8 cellular contexts compared by ENCODE assay signal in the genomic region with DNA sequence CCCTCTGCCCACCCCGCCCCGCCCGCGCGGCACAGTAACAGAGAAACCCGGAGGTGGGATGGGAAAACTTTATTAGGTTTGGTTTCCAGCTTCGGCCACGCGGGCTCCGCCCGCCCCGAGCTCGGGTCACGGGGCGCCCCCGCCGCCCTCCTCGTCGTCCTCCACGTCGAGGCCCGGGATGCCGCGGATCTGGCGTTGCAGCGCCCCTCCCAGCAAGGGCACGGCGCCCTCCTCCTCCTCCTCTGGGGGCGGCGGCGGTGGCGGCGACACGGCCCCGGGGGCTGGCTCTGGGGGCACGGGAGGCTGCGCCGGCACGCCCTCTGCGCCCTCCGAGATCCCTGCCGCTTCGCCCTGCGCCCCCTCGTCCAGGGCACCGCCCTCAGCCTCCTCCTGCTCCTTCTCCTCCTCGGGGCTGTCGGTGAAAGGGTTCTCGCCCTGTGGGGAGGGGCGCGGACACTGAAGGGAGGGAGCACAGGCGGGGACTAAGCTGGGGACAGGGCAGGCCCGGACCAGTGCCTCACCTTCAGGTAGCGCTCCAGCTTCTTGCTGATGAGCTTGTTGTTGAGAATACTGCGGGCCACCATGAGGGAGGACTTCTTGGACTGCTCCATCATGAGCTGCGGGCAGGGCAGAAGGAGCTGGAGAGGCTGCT. TPM values are rescaled to one million over a fixed set of nuclear protein-coding genes. Genes with fewer than 3 reads are reported as not detected.
DNase-seq lines count a peak whose midpoint lies in the region; ATAC-seq and TF ChIP-seq lines count a peak whose summit lies in the region.

No MANE protein-coding gene starts in this region.

- H3K4me3 ChIP-seq in OCI-LY7 (ENCODE audit: low read depth, low read length, poor library complexity, severe bottlenecking) (peak overlapping the region; percentile 83), liver (ENCODE audit: low read depth in 1 of 3, low read length in 3 of 3) (peak overlapping the region in 2 of 3 donors; percentile 69 to 85), thoracic aorta (peak overlapping the region; percentile 86)

- no peak for TF ChIP-seq CTCF in OCI-LY7 (conservative IDR thresholded peaks at IDR 0.05; ENCODE audit: low read length)
- no peak for TF ChIP-seq CTCF in liver (IDR thresholded peaks at IDR 0.05; ENCODE audit: low read depth, low read length, missing input control)
- TF ChIP-seq CTCF in thoracic aorta (IDR thresholded peaks at IDR 0.05), result no peak

- no peak for TF ChIP-seq RAD21 in liver (IDR thresholded peaks at IDR 0.05)

- CTCF ChIA-PET in OCI-LY7 (lab: Charles Lee; ENCODE audit: unreplicated experiment), result interaction anchor here (0.6 kb wide), 1 partner anchor 92 kb away, joined by 3 read pairs; no protein-coding TSS in a partner anchor

- peak overlapping the region; percentile 45 for H3K27ac ChIP-seq in OCI-LY7 (ENCODE audit: low read depth, low read length, poor library complexity, severe bottlenecking)
- H3K27ac ChIP-seq in liver (ENCODE audit: low read depth in 1 of 2, low read length in 2 of 2), result peak overlapping the region; percentile 72 to 80
- peak overlapping the region; percentile 83 to 92 for H3K27ac ChIP-seq in thoracic aorta

- H3K36me3 ChIP-seq in OCI-LY7 (ENCODE audit: insufficient read depth, low read length) (peaks cover 33% of the 10 kb centered on the region), liver (ENCODE audit: control insufficient read depth in 4 of 4, insufficient read depth in 3 of 4, low read depth in 1 of 4, low read length in 3 of 4) (peaks cover 0 to 5% (median 2%) of the 10 kb centered on the region in 4 donors), thoracic aorta (no peaks in the 10 kb centered on the region)

- H2AFZ ChIP-seq in OCI-LY7 (ENCODE audit: low read length), result peak overlapping the region; percentile 55; the same call in 1 of the 2 replicates

- H3K4me3 Mint-ChIP-seq in central memory CD8-positive, alpha-beta T cell, result peak overlapping the region; percentile 92

- H4K20me1 ChIP-seq in OCI-LY7 (ENCODE audit: insufficient read depth, low read length), result peaks cover 15% of the 10 kb centered on the region

- no peaks in the 10 kb centered on the region for H3K9me3 ChIP-seq in OCI-LY7 (ENCODE audit: low read length)
- no peaks in the 10 kb centered on the region for H3K9me3 ChIP-seq in liver (ENCODE audit: control insufficient read depth in 4 of 4, low read length in 3 of 4)
- no peaks in the 10 kb centered on the region for H3K9me3 ChIP-seq in thoracic aorta

- H3K79me2 ChIP-seq in OCI-LY7 (ENCODE audit: insufficient read depth, low read depth, low read length), result peaks cover 41% of the 10 kb centered on the region

- 3% methylated on average over 56 of the region's 56 CpGs for WGBS in liver

- H3K9me3 Mint-ChIP-seq in central memory CD8-positive, alpha-beta T cell, result no peaks in the 10 kb centered on the region

- peaks cover 26% of the 10 kb centered on the region for H3K36me3 Mint-ChIP-seq in central memory CD8-positive, alpha-beta T cell (ENCODE audit: insufficient read depth)

- BruUV-seq in OCI-LY7 (replicated peaks; lab: Mats Ljungman, UMichigan), result no TSS peak

- peak overlapping the region; percentile 84 for H3K4me2 ChIP-seq in OCI-LY7 (ENCODE audit: low read length)

- peaks cover 30% of the 10 kb centered on the region for H3K4me1 Mint-ChIP-seq in central memory CD8-positive, alpha-beta T cell

- peak; percentile 11 for ATAC-seq in GM19372 (IDR thresholded peaks at IDR 0.05; ENCODE audit: low read depth, unreplicated experiment)
- ATAC-seq in HG03378 (IDR thresholded peaks at IDR 0.05; ENCODE audit: unreplicated experiment), result peak; percentile 10
- peak; percentile 21 for ATAC-seq in central memory CD8-positive, alpha-beta T cell (replicated peaks; ENCODE audit: extremely low read depth, poor library complexity, severe bottlenecking)
- no peak for ATAC-seq in thoracic aorta (ENCODE audit: insufficient number of reproducible peaks, low FRiP score, low read depth)

- H3K27me3 ChIP-seq in liver (ENCODE audit: control insufficient read depth in 4 of 4, insufficient read depth in 4 of 4, low read length in 3 of 4) (no peaks in the 10 kb centered on the region), thoracic aorta (replicated peaks; ENCODE audit: insufficient read depth) (no peaks in the 10 kb centered on the region)

- H3K9me2 ChIP-seq in OCI-LY7 (ENCODE audit: insufficient read depth, low read length), result no peaks in the 10 kb centered on the region

- H3K27ac Mint-ChIP-seq in central memory CD8-positive, alpha-beta T cell (ENCODE audit: low read depth), result peak overlapping the region; percentile 97

- intact Hi-C loops in OCI-LY7 (cut with micrococcal nuclease; ENCODE audit: unreplicated experiment), result loop anchor here (1.0 to 2.0 kb wide), 4 partner anchors 39 to 457 kb away; a partner anchor contains a TSS

- peaks cover 35% of the 10 kb centered on the region for H3K4me1 ChIP-seq in OCI-LY7 (ENCODE audit: insufficient read depth, low read length, poor library complexity, severe bottlenecking)
- H3K4me1 ChIP-seq in liver (ENCODE audit: control insufficient read depth in 4 of 4, insufficient read depth in 4 of 4, low read length in 3 of 4), result peaks cover 12 to 36% (median 28%) of the 10 kb centered on the region in 4 donors
- peaks cover 25 to 40% of the 10 kb centered on the region in 2 donors for H3K4me1 ChIP-seq in thoracic aorta (ENCODE audit: control insufficient read depth in 1 of 2, low read depth in 2 of 2)

- DNase-seq in DMS79 treated with DMSO at 0.1 percent for 48 hours (lab: John Stamatoyannopoulos, UW) (peak; percentile 48), OCI-LY7 (ENCODE audit: low spot score) (peak; percentile 46), thoracic aorta (ENCODE audit: low spot score) (no peak), NAMALWA (ENCODE audit: low spot score) (no peak)
- no peak for DNase-seq in central memory CD8-positive, alpha-beta T cell (ENCODE audit: low spot score in 2 of 2)

- no peak overlapping the region for H3K9ac ChIP-seq in liver (ENCODE audit: low read depth in 1 of 2, low read length in 2 of 2)

- H3K27me3 Mint-ChIP-seq in central memory CD8-positive, alpha-beta T cell, result no peaks in the 10 kb centered on the region

- POLR2A ChIA-PET in OCI-LY7 (lab: Charles Lee), result interaction anchor here (0.6 to 3.1 kb wide), 9 partner anchors 12 to 1028 kb away, joined by 3 to 12 read pairs (median 3); a partner anchor contains a TSS

TF ChIP-seq in liver, 16 proteins besides CTCF, POLR2A, EP300 and RAD21 (continues in another document):
- TF ChIP-seq, protein P1, sequence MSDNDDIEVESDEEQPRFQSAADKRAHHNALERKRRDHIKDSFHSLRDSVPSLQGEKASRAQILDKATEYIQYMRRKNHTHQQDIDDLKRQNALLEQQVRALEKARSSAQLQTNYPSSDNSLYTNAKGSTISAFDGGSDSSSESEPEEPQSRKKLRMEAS (IDR thresholded peaks at IDR 0.05), result no peak
- TF ChIP-seq FOXA1 (IDR thresholded peaks at IDR 0.05) (no peak), TAF1 (conservative IDR thresholded peaks at IDR 0.05) (no peak), RXRA (IDR thresholded peaks at IDR 0.05) (no peak), NR2F2 (IDR thresholded peaks at IDR 0.05) (no peak), FOXA2 (IDR thresholded peaks at IDR 0.05) (no peak), HNF4G (IDR thresholded peaks at IDR 0.05) (no peak), GABPA (IDR thresholded peaks at IDR 0.05 in 1 of 2, conservative IDR thresholded peaks at IDR 0.05 in 1 of 2) (no peak)
- TF ChIP-seq, protein P2, sequence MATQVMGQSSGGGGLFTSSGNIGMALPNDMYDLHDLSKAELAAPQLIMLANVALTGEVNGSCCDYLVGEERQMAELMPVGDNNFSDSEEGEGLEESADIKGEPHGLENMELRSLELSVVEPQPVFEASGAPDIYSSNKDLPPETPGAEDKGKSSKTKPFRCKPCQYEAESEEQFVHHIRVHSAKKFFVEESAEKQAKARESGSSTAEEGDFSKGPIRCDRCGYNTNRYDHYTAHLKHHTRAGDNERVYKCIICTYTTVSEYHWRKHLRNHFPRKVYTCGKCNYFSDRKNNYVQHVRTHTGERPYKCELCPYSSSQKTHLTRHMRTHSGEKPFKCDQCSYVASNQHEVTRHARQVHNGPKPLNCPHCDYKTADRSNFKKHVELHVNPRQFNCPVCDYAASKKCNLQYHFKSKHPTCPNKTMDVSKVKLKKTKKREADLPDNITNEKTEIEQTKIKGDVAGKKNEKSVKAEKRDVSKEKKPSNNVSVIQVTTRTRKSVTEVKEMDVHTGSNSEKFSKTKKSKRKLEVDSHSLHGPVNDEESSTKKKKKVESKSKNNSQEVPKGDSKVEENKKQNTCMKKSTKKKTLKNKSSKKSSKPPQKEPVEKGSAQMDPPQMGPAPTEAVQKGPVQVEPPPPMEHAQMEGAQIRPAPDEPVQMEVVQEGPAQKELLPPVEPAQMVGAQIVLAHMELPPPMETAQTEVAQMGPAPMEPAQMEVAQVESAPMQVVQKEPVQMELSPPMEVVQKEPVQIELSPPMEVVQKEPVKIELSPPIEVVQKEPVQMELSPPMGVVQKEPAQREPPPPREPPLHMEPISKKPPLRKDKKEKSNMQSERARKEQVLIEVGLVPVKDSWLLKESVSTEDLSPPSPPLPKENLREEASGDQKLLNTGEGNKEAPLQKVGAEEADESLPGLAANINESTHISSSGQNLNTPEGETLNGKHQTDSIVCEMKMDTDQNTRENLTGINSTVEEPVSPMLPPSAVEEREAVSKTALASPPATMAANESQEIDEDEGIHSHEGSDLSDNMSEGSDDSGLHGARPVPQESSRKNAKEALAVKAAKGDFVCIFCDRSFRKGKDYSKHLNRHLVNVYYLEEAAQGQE (IDR thresholded peaks at IDR 0.05), result no peak
- TF ChIP-seq, protein P3, sequence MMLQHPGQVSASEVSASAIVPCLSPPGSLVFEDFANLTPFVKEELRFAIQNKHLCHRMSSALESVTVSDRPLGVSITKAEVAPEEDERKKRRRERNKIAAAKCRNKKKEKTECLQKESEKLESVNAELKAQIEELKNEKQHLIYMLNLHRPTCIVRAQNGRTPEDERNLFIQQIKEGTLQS (IDR thresholded peaks at IDR 0.05), result no peak

RNA-seq across cellular contexts. Expression of a gene that starts 0.5 kb away (rescaled TPM):
- 22.2 and 26.4 TPM in 2 replicates for total RNA-seq in OCI-LY7 (2014; rRNA removed; shearing (Covaris generic))
- total RNA-seq in OCI-LY7 (2022), result 51.3 and 52.3 TPM in 2 replicates
- total RNA-seq in liver, result 10 to 100 TPM; 12.0 to 12.4 TPM
- 1 to 10 TPM; 7.5 to 7.7 TPM for polyA plus RNA-seq in liver
- total RNA-seq in thoracic aorta, result 10 to 100 TPM; 18.7 to 54.9 TPM

RNA-seq across cellular contexts. Expression of a gene that starts 38.7 kb away (rescaled TPM):
- 119 and 122 TPM in 2 replicates for total RNA-seq in OCI-LY7 (2014; rRNA removed; shearing (Covaris generic))
- total RNA-seq in OCI-LY7 (2022) (124 and 143 TPM in 2 replicates), liver (10 to 100 TPM; 65.3 to 67.1 TPM), thoracic aorta (100 to 1,000 TPM; 163 to 247 TPM)
- 10 to 100 TPM; 16.4 to 20.5 TPM for polyA plus RNA-seq in liver

RNA-seq across cellular contexts. Expression of a gene that starts 47.8 kb away (rescaled TPM):
- 22.6 and 33.6 TPM in 2 replicates for total RNA-seq in OCI-LY7 (2014; rRNA removed; shearing (Covaris generic))
- 143 and 157 TPM in 2 replicates for total RNA-seq in OCI-LY7 (2022)
- total RNA-seq in liver, result 10 to 100 TPM; 20.2 to 20.7 TPM
- polyA plus RNA-seq in liver, result 10 to 100 TPM; 13.6 to 25.8 TPM
- total RNA-seq in thoracic aorta, result 10 to 100 TPM; 49.0 to 70.9 TPM

Comparison
In these comparisons a context has a peak if more than half of its experiments do, and no peak if none do; other contexts are left out.
1. DNase-seq: peak in DMS79 treated with DMSO at 0.1 percent for 48 hours (single experiment) and OCI-LY7 (single experiment); none in central memory CD8-positive, alpha-beta T cell (0 of 2), thoracic aorta (single experiment) and NAMALWA (single experiment).
2. Peak in every context shown above with its lines, with median percentiles within 50 percentile points of each other: H3K27ac ChIP-seq and H3K4me3 ChIP-seq.